In genomic region chr2:74440378-74441110, GRCh38 we compare ENCODE assay signal across 8 cellular contexts. TPM values are rescaled to one million over a fixed set of nuclear protein-coding genes. Genes with fewer than 3 reads are reported as not detected.
DNase-seq lines count a peak whose midpoint lies in the region; ATAC-seq and TF ChIP-seq lines count a peak whose summit lies in the region.

No MANE protein-coding gene starts in this region.

- H3K27ac ChIP-seq in naive thymus-derived CD4-positive, alpha-beta T cell (ENCODE audit: low read depth, low read length), result no peak overlapping the region

- no peaks in the 10 kb centered on the region for H3K36me3 Mint-ChIP-seq in activated T-cell treated with anti-CD3 and anti-CD28 coated beads, Interleukin-2, amount 50 U/mL, for 72 hours (ENCODE audit: insufficient read depth in 2 of 2)
- H3K36me3 Mint-ChIP-seq in naive thymus-derived CD4-positive, alpha-beta T cell, result peaks cover 0 to 3% (median 0%) of the 10 kb centered on the region in 5 donors
- H3K36me3 Mint-ChIP-seq in type B pancreatic cell, result peaks cover 17% of the 10 kb centered on the region

- no peak overlapping the region for H3K27ac Mint-ChIP-seq in activated T-cell treated with anti-CD3 and anti-CD28 coated beads, Interleukin-2, amount 50 U/mL, for 72 hours
- no peak overlapping the region for H3K27ac Mint-ChIP-seq in naive thymus-derived CD4-positive, alpha-beta T cell
- H3K27ac Mint-ChIP-seq in type B pancreatic cell, result peak overlapping the region; percentile 99

- peak overlapping the region; percentile 68 for H3K4me3 ChIP-seq in fibroblast of pulmonary artery (replicated peaks; ENCODE audit: low read depth, low read length)
- H3K4me3 ChIP-seq in naive thymus-derived CD4-positive, alpha-beta T cell (ENCODE audit: low read length), result no peak overlapping the region

- H3K4me3 Mint-ChIP-seq in activated T-cell treated with anti-CD3 and anti-CD28 coated beads, Interleukin-2, amount 50 U/mL, for 72 hours, result peak overlapping the region; percentile 65 to 78
- peak overlapping the region; percentile 34 to 83 (median 67) for H3K4me3 Mint-ChIP-seq in naive thymus-derived CD4-positive, alpha-beta T cell
- peak overlapping the region; percentile 96 for H3K4me3 Mint-ChIP-seq in type B pancreatic cell

- intact Hi-C loops in naive thymus-derived CD4-positive, alpha-beta T cell (cut with micrococcal nuclease), result loop anchor here (2.0 kb wide), 2 partner anchors 14 to 18 kb away; partner anchors contain the start of gene INO80B (in 1 of the 2)

- H3K27me3 Mint-ChIP-seq in activated T-cell treated with anti-CD3 and anti-CD28 coated beads, Interleukin-2, amount 50 U/mL, for 72 hours (ENCODE audit: low read depth), result peaks cover 47% of the 10 kb centered on the region
- H3K27me3 Mint-ChIP-seq in naive thymus-derived CD4-positive, alpha-beta T cell, result peaks cover 19 to 61% (median 30%) of the 10 kb centered on the region in 5 donors
- peaks cover 5% of the 10 kb centered on the region for H3K27me3 Mint-ChIP-seq in type B pancreatic cell

- no peaks in the 10 kb centered on the region for H3K36me3 ChIP-seq in naive thymus-derived CD4-positive, alpha-beta T cell (ENCODE audit: control insufficient read depth in 2 of 3, insufficient read depth in 3 of 3, low read length in 3 of 3)

- DNase-seq in DMS 273 treated with DMSO at 0.1 percent for 48 hours (lab: John Stamatoyannopoulos, UW) (peak; percentile 42), NCI-H774 (lab: John Stamatoyannopoulos, UW) (peak; percentile 55), fibroblast of pulmonary artery (ENCODE audit: low read depth) (peak; percentile 86), type B pancreatic cell (ENCODE audit: extremely low spot score, unreplicated experiment) (peak; percentile 93)
- DNase-seq in activated T-cell treated with anti-CD3 and anti-CD28 coated beads, Interleukin-2, amount 50 U/mL, for 72 hours, result peak; percentile 56 to 70
- DNase-seq in naive thymus-derived CD4-positive, alpha-beta T cell, result peak in 1 of 9 donors; percentile 61

- no peaks in the 10 kb centered on the region for H3K9me3 ChIP-seq in naive thymus-derived CD4-positive, alpha-beta T cell (ENCODE audit: control insufficient read depth in 2 of 3, low read length in 3 of 3)

- H3K27me3 ChIP-seq in naive thymus-derived CD4-positive, alpha-beta T cell (ENCODE audit: control insufficient read depth in 2 of 2, insufficient read depth in 2 of 2, low read length in 2 of 2), result peaks cover 0 to 13% of the 10 kb centered on the region in 2 donors

- ATAC-seq in GM19372 (IDR thresholded peaks at IDR 0.05; ENCODE audit: low read depth, unreplicated experiment), result peak; percentile 78
- ATAC-seq in HG03378 (IDR thresholded peaks at IDR 0.05; ENCODE audit: unreplicated experiment), result peak; percentile 70
- ATAC-seq in activated T-cell treated with anti-CD3 and anti-CD28 coated beads, Interleukin-2, amount 50 U/mL, for 72 hours (replicated peaks in 1 of 2), result peak; percentile 86 to 87
- peak; percentile 84 for ATAC-seq in naive thymus-derived CD4-positive, alpha-beta T cell

- peaks cover 0 to 8% of the 10 kb centered on the region in 2 donors for H3K4me1 ChIP-seq in naive thymus-derived CD4-positive, alpha-beta T cell (ENCODE audit: control insufficient read depth in 2 of 2, insufficient read depth in 2 of 2, low read length in 2 of 2)

- CTCF ChIA-PET in naive thymus-derived CD4-positive, alpha-beta T cell (lab: Charles Lee), result no interaction called here

- POLR2A ChIA-PET in naive thymus-derived CD4-positive, alpha-beta T cell (lab: Charles Lee), result no interaction called here

- H3K4me1 Mint-ChIP-seq in activated T-cell treated with anti-CD3 and anti-CD28 coated beads, Interleukin-2, amount 50 U/mL, for 72 hours (ENCODE audit: low read depth), result peaks cover 10% of the 10 kb centered on the region
- H3K4me1 Mint-ChIP-seq in naive thymus-derived CD4-positive, alpha-beta T cell, result peaks cover 0 to 20% (median 12%) of the 10 kb centered on the region in 7 donors
- peaks cover 33% of the 10 kb centered on the region for H3K4me1 Mint-ChIP-seq in type B pancreatic cell (ENCODE audit: unreplicated experiment)

- peak; percentile 12 for TF ChIP-seq CTCF in fibroblast of pulmonary artery (IDR thresholded peaks at IDR 0.05; ENCODE audit: low read length, missing control alignments)
- TF ChIP-seq CTCF in type B pancreatic cell (conservative IDR thresholded peaks at IDR 0.05), result peak; percentile 63

- no peaks in the 10 kb centered on the region for H3K9me3 Mint-ChIP-seq in activated T-cell treated with anti-CD3 and anti-CD28 coated beads, Interleukin-2, amount 50 U/mL, for 72 hours
- peaks cover 0 to 1% (median 0%) of the 10 kb centered on the region in 11 donors for H3K9me3 Mint-ChIP-seq in naive thymus-derived CD4-positive, alpha-beta T cell
- H3K9me3 Mint-ChIP-seq in type B pancreatic cell, result no peaks in the 10 kb centered on the region

RNA-seq across cellular contexts. Expression of gene RTKN, which starts 1.2 kb away (rescaled TPM):
- total RNA-seq in activated T-cell treated with anti-CD3 and anti-CD28 coated beads, Interleukin-2, amount 50 U/mL, for 72 hours, result 1 to 10 TPM; 3.1 to 4.8 TPM
- 1 to 10 TPM in 2 of 5 experiments, under 1 TPM in 1, not detected in 2; 0.97 to 1.5 (median 1.3) TPM for total RNA-seq in naive thymus-derived CD4-positive, alpha-beta T cell
- polyA plus RNA-seq in naive thymus-derived CD4-positive, alpha-beta T cell, result under 1 TPM; 0.26 to 0.28 TPM
- 72.1 and 88.3 TPM in 2 replicates for total RNA-seq in type B pancreatic cell (ENCODE audit: low replicate concordance)

RNA-seq across cellular contexts. Expression of gene INO80B, which starts 14.3 kb away (rescaled TPM):
- 10 to 100 TPM; 39.2 to 44.1 TPM for total RNA-seq in activated T-cell treated with anti-CD3 and anti-CD28 coated beads, Interleukin-2, amount 50 U/mL, for 72 hours
- 10 to 100 TPM; 42.1 to 96.5 (median 46.8) TPM for total RNA-seq in naive thymus-derived CD4-positive, alpha-beta T cell
- polyA plus RNA-seq in naive thymus-derived CD4-positive, alpha-beta T cell, result 10 to 100 TPM; 11.6 TPM
- 30.2 and 40.5 TPM in 2 replicates for total RNA-seq in type B pancreatic cell (ENCODE audit: low replicate concordance)

RNA-seq across cellular contexts. Expression of gene WBP1, which starts 17.7 kb away (rescaled TPM):
- 10 to 100 TPM; 65.0 to 87.7 TPM for total RNA-seq in activated T-cell treated with anti-CD3 and anti-CD28 coated beads, Interleukin-2, amount 50 U/mL, for 72 hours
- total RNA-seq in naive thymus-derived CD4-positive, alpha-beta T cell, result 100 to 1,000 TPM in 2 of 5 experiments, 10 to 100 TPM in 3; 53.6 to 127 (median 85.4) TPM
- 10 to 100 TPM; 33.3 to 45.4 TPM for polyA plus RNA-seq in naive thymus-derived CD4-positive, alpha-beta T cell
- 76.7 and 121 TPM in 2 replicates for total RNA-seq in type B pancreatic cell (ENCODE audit: low replicate concordance)

RNA-seq across cellular contexts. Expression of gene WDR54, which starts 19.0 kb away (rescaled TPM):
- total RNA-seq in activated T-cell treated with anti-CD3 and anti-CD28 coated beads, Interleukin-2, amount 50 U/mL, for 72 hours, result 10 to 100 TPM; 67.6 to 67.9 TPM
- 10 to 100 TPM; 26.5 to 78.5 (median 30.8) TPM for total RNA-seq in naive thymus-derived CD4-positive, alpha-beta T cell
- polyA plus RNA-seq in naive thymus-derived CD4-positive, alpha-beta T cell, result 10 to 100 TPM; 38.8 to 68.2 TPM
- total RNA-seq in type B pancreatic cell (ENCODE audit: low replicate concordance), result 10.0 and 41.7 TPM in 2 replicates

RNA-seq across cellular contexts. Expression of gene C2orf81, which starts 19.1 kb away (rescaled TPM):
- total RNA-seq in activated T-cell treated with anti-CD3 and anti-CD28 coated beads, Interleukin-2, amount 50 U/mL, for 72 hours, result 1 to 10 TPM; 3.7 to 4.9 TPM
- 10 to 100 TPM in 1 of 5 experiments, 1 to 10 TPM in 4; 4.3 to 10.5 (median 6.8) TPM for total RNA-seq in naive thymus-derived CD4-positive, alpha-beta T cell
- 1 to 10 TPM; 7.9 to 8.6 TPM for polyA plus RNA-seq in naive thymus-derived CD4-positive, alpha-beta T cell
- total RNA-seq in type B pancreatic cell (ENCODE audit: low replicate concordance), result 2.9 and 10.4 TPM in 2 replicates

Comparison
In these comparisons a context has a peak if more than half of its experiments do, and no peak if none do; other contexts are left out.
1. RNA of gene RTKN, which starts 1.2 kb away (total RNA-seq): 72.1 to 88.3 TPM in type B pancreatic cell; 3.1 to 4.8 TPM in activated T-cell treated with anti-CD3 and anti-CD28 coated beads, Interleukin-2, amount 50 U/mL, for 72 hours and 0.97 to 1.5 TPM in naive thymus-derived CD4-positive, alpha-beta T cell; every median in the first group is over 10 times any median in the second.
2. Peak in every context shown above with its lines, with median percentiles within 50 percentile points of each other: ATAC-seq and H3K4me3 Mint-ChIP-seq.